In the genomic region with DNA sequence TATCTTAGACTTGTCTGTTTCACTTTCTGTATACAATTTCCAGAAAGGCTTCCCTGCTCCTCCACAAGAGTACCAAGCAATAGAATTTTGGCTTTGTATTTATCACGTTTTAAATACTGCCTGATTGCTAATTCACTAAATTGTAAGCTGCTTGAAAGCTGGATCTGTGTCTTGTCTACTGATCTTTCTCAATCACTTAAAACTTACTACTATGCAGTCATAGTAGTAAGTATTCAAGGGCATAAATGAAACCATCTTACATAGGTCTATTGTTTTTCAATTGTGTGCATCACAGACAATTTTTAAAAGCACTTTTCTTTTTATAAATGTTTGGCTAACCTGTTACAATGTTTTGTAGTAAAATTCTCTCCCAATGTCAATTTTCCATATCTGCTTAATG, we compare ENCODE assay signal across 8 cellular contexts. TPM values are rescaled to one million over a fixed set of nuclear protein-coding genes. Genes with fewer than 3 reads are reported as not detected.
DNase-seq lines count a peak whose midpoint lies in the region; ATAC-seq and TF ChIP-seq lines count a peak whose summit lies in the region.

No MANE protein-coding gene starts in this region.

- no peaks in the 10 kb centered on the region for H3K9me3 ChIP-seq in lower lobe of right lung
- no peaks in the 10 kb centered on the region for H3K9me3 ChIP-seq in thoracic aorta

- H3K9me3 Mint-ChIP-seq in activated CD4-positive, alpha-beta T cell treated with anti-CD3 and anti-CD28 coated beads for 36 hours (ENCODE audit: low read depth), result peaks cover 5% of the 10 kb centered on the region
- peaks cover 5 to 8% of the 10 kb centered on the region in 2 donors for H3K9me3 Mint-ChIP-seq in activated naive CD4-positive, alpha-beta T cell treated with anti-CD3 and anti-CD28 coated beads, Interleukin-2, amount 50 U/mL, for 72 hours

- H3K4me1 ChIP-seq in lower lobe of right lung (peaks cover 23% of the 10 kb centered on the region), thoracic aorta (ENCODE audit: control insufficient read depth in 1 of 2, low read depth in 2 of 2) (peaks cover 9 to 33% of the 10 kb centered on the region in 2 donors)

- no peaks in the 10 kb centered on the region for H3K27me3 Mint-ChIP-seq in activated CD4-positive, alpha-beta T cell treated with anti-CD3 and anti-CD28 coated beads for 36 hours

- H3K4me3 Mint-ChIP-seq in activated CD4-positive, alpha-beta T cell treated with anti-CD3 and anti-CD28 coated beads for 36 hours, result peak overlapping the region; percentile 93

- no peaks in the 10 kb centered on the region for H3K36me3 ChIP-seq in lower lobe of right lung
- H3K36me3 ChIP-seq in thoracic aorta, result no peaks in the 10 kb centered on the region

- H3K27me3 ChIP-seq in lower lobe of right lung (ENCODE audit: low read depth), result no peaks in the 10 kb centered on the region
- H3K27me3 ChIP-seq in thoracic aorta (replicated peaks; ENCODE audit: insufficient read depth), result no peaks in the 10 kb centered on the region

- peaks cover 2% of the 10 kb centered on the region for H3K36me3 Mint-ChIP-seq in activated CD4-positive, alpha-beta T cell treated with anti-CD3 and anti-CD28 coated beads for 36 hours (ENCODE audit: low read depth)
- peaks cover 0 to 8% of the 10 kb centered on the region in 2 donors for H3K36me3 Mint-ChIP-seq in activated naive CD4-positive, alpha-beta T cell treated with anti-CD3 and anti-CD28 coated beads, Interleukin-2, amount 50 U/mL, for 72 hours

- intact Hi-C loops in activated CD4-positive, alpha-beta T cell treated with anti-CD3 and anti-CD28 coated beads for 36 hours (cut with DNase I, micrococcal nuclease), result loop anchor here (1.0 to 5.0 kb wide), 9 partner anchors 43 to 1373 kb away; a partner anchor contains a TSS
- intact Hi-C loops in lower lobe of right lung (cut with DNase I), result no loop called here

- H3K27ac Mint-ChIP-seq in activated CD4-positive, alpha-beta T cell treated with anti-CD3 and anti-CD28 coated beads for 36 hours, result peak overlapping the region; percentile 97
- H3K27ac Mint-ChIP-seq in activated naive CD4-positive, alpha-beta T cell treated with anti-CD3 and anti-CD28 coated beads, Interleukin-2, amount 50 U/mL, for 72 hours, result peak overlapping the region; percentile 18 to 98

- TF ChIP-seq CTCF in lower lobe of right lung (IDR thresholded peaks at IDR 0.05) (no peak), thoracic aorta (IDR thresholded peaks at IDR 0.05) (no peak)

- ATAC-seq in activated CD4-positive, alpha-beta T cell treated with anti-CD3 and anti-CD28 coated beads for 36 hours, result no peak
- no peak for ATAC-seq in activated naive CD4-positive, alpha-beta T cell treated with anti-CD3 and anti-CD28 coated beads, Interleukin-2, amount 50 U/mL, for 72 hours
- ATAC-seq in lower lobe of right lung (no peak), thoracic aorta (ENCODE audit: insufficient number of reproducible peaks, low FRiP score, low read depth) (no peak)

- CTCF ChIA-PET in activated CD4-positive, alpha-beta T cell treated with anti-CD3 and anti-CD28 coated beads for 36 hours (lab: Charles Lee), result interaction anchor here (0.7 to 2.9 kb wide), 4 partner anchors 56 to 486 kb away, joined by 3 to 21 read pairs (median 8); a partner anchor contains a TSS

- peak overlapping the region; percentile 91 for H3K27ac ChIP-seq in lower lobe of right lung
- H3K27ac ChIP-seq in thoracic aorta, result peak overlapping the region; percentile 94 to 96

- H3K4me3 ChIP-seq in lower lobe of right lung (peak overlapping the region; percentile 65), thoracic aorta (peak overlapping the region; percentile 86)

- POLR2A ChIA-PET in activated CD4-positive, alpha-beta T cell treated with anti-CD3 and anti-CD28 coated beads for 36 hours (lab: Charles Lee), result no interaction called here

- H3K4me1 Mint-ChIP-seq in activated CD4-positive, alpha-beta T cell treated with anti-CD3 and anti-CD28 coated beads for 36 hours, result peaks cover 45% of the 10 kb centered on the region

- DNase-seq in activated CD4-positive, alpha-beta T cell treated with anti-CD3 and anti-CD28 coated beads for 36 hours, result no peak
- no peak for DNase-seq in activated CD4-positive, alpha-beta T cell treated with anti-CD3 and anti-CD28 coated beads, Interleukin-2, amount 50 U/mL, for 48 hours
- DNase-seq in activated naive CD4-positive, alpha-beta T cell treated with anti-CD3 and anti-CD28 coated beads, Interleukin-2, amount 50 U/mL, for 72 hours (ENCODE audit: low spot score in 2 of 2), result no peak
- DNase-seq in lower lobe of right lung (no peak), thoracic aorta (ENCODE audit: low spot score) (no peak), hepatic stellate cell (ENCODE audit: low spot score) (no peak), NOMO-1 treated with DMSO at 0.1 percent for 48 hours (lab: John Stamatoyannopoulos, UW; ENCODE audit: unreplicated experiment) (no peak)
- DNase-seq in effector CD8-positive, alpha-beta T cell (lab: John Stamatoyannopoulos, UW), result no peak

RNA-seq across cellular contexts. Expression of a gene that starts 1.2 kb away (rescaled TPM):
- under 1 TPM; 0.39 to 0.50 TPM for total RNA-seq in activated CD4-positive, alpha-beta T cell treated with anti-CD3 and anti-CD28 coated beads for 36 hours
- under 1 TPM; 0.66 to 0.68 TPM for total RNA-seq in activated naive CD4-positive, alpha-beta T cell treated with anti-CD3 and anti-CD28 coated beads, Interleukin-2, amount 50 U/mL, for 72 hours
- total RNA-seq in lower lobe of right lung (0.68 TPM), thoracic aorta (1 to 10 TPM in 1 of 2 donors, under 1 TPM in 1; 0.41 to 1.8 TPM)

RNA-seq across cellular contexts. Expression of a gene that starts 55.2 kb away (rescaled TPM):
- total RNA-seq in activated CD4-positive, alpha-beta T cell treated with anti-CD3 and anti-CD28 coated beads for 36 hours, result not detected
- not detected for total RNA-seq in activated naive CD4-positive, alpha-beta T cell treated with anti-CD3 and anti-CD28 coated beads, Interleukin-2, amount 50 U/mL, for 72 hours
- not detected for total RNA-seq in lower lobe of right lung
- not detected for total RNA-seq in thoracic aorta

RNA-seq across cellular contexts. Expression of a gene that starts 59.6 kb away (rescaled TPM):
- 1 to 10 TPM; 2.3 to 2.6 TPM for total RNA-seq in activated CD4-positive, alpha-beta T cell treated with anti-CD3 and anti-CD28 coated beads for 36 hours
- total RNA-seq in activated naive CD4-positive, alpha-beta T cell treated with anti-CD3 and anti-CD28 coated beads, Interleukin-2, amount 50 U/mL, for 72 hours, result 10 to 100 TPM in 1 of 2 donors, 1 to 10 TPM in 1; 4.6 to 10.2 TPM
- total RNA-seq in lower lobe of right lung (12.1 TPM), thoracic aorta (10 to 100 TPM; 18.7 to 23.0 TPM)
